Comparison of ENCODE assay signal across 1 cellular context in the genomic region with DNA sequence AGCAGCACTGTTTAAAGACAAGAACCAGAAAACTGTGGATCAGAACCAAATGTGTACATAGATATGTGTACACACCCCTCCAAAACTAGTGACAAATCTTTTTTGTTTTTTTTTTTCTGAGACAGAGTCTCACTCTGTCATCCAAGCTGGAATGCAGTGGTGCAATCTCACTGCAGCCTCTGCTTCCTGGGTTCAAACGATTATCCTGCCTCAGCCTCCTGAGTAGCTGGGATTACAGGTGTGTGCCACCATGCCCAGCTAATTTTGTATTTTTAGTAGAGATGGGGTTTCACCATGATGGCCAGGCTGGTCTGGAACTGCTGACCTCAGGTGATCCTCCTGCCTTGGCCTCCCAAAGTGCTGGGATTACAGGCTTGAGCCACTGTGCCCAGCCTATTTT.
TF ChIP-seq lines count a peak whose summit lies in the region.

No MANE protein-coding gene starts in this region.

TF ChIP-seq in HepG2, 621 proteins besides CTCF, POLR2A, EP300 and RAD21:
- TF ChIP-seq KDM1A (CRISPR knock-in tag; IDR thresholded peaks at IDR 0.05) (peak; percentile 54; the same call in 1 of the 2 replicates), CEBPG (CRISPR knock-in tag; IDR thresholded peaks at IDR 0.05) (peak; percentile 43), ZNF460 (CRISPR knock-in tag; IDR thresholded peaks at IDR 0.05; ENCODE audit: borderline replicate concordance) (peak; percentile 88), ZMYM3 (CRISPR knock-in tag; IDR thresholded peaks at IDR 0.05) (peak; percentile 41; the same call in 1 of the 2 replicates), TEAD3 (CRISPR knock-in tag; optimal IDR thresholded peaks at IDR 0.05; ENCODE audit: borderline replicate concordance) (peak; percentile 67), FOXA3 (CRISPR knock-in tag; IDR thresholded peaks at IDR 0.05) (0 out of 2 replicates have a peak, but pooled peaks have one; percentile 9), ETV5 (CRISPR knock-in tag; IDR thresholded peaks at IDR 0.05; ENCODE audit: borderline replicate concordance) (0 out of 2 replicates have a peak, but pooled peaks have one; percentile 26)
- TF ChIP-seq, protein P1, sequence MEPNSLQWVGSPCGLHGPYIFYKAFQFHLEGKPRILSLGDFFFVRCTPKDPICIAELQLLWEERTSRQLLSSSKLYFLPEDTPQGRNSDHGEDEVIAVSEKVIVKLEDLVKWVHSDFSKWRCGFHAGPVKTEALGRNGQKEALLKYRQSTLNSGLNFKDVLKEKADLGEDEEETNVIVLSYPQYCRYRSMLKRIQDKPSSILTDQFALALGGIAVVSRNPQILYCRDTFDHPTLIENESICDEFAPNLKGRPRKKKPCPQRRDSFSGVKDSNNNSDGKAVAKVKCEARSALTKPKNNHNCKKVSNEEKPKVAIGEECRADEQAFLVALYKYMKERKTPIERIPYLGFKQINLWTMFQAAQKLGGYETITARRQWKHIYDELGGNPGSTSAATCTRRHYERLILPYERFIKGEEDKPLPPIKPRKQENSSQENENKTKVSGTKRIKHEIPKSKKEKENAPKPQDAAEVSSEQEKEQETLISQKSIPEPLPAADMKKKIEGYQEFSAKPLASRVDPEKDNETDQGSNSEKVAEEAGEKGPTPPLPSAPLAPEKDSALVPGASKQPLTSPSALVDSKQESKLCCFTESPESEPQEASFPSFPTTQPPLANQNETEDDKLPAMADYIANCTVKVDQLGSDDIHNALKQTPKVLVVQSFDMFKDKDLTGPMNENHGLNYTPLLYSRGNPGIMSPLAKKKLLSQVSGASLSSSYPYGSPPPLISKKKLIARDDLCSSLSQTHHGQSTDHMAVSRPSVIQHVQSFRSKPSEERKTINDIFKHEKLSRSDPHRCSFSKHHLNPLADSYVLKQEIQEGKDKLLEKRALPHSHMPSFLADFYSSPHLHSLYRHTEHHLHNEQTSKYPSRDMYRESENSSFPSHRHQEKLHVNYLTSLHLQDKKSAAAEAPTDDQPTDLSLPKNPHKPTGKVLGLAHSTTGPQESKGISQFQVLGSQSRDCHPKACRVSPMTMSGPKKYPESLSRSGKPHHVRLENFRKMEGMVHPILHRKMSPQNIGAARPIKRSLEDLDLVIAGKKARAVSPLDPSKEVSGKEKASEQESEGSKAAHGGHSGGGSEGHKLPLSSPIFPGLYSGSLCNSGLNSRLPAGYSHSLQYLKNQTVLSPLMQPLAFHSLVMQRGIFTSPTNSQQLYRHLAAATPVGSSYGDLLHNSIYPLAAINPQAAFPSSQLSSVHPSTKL (CRISPR knock-in tag; IDR thresholded peaks at IDR 0.05) = 0 out of 2 replicates have a peak, but pooled peaks have one; percentile 15
- TF ChIP-seq, protein P2, sequence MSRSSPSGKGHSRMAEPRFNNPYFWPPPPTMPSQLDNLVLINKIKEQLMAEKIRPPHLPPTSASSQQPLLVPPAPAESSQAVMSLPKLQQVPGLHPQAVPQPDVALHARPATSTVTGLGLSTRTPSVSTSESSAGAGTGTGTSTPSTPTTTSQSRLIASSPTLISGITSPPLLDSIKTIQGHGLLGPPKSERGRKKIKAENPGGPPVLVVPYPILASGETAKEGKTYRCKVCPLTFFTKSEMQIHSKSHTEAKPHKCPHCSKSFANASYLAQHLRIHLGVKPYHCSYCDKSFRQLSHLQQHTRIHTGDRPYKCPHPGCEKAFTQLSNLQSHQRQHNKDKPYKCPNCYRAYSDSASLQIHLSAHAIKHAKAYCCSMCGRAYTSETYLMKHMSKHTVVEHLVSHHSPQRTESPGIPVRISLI (CRISPR knock-in tag; IDR thresholded peaks at IDR 0.05; ENCODE audit: borderline replicate concordance) = peak; percentile 29; the same call in 1 of the 2 replicates
- TF ChIP-seq, protein P3, sequence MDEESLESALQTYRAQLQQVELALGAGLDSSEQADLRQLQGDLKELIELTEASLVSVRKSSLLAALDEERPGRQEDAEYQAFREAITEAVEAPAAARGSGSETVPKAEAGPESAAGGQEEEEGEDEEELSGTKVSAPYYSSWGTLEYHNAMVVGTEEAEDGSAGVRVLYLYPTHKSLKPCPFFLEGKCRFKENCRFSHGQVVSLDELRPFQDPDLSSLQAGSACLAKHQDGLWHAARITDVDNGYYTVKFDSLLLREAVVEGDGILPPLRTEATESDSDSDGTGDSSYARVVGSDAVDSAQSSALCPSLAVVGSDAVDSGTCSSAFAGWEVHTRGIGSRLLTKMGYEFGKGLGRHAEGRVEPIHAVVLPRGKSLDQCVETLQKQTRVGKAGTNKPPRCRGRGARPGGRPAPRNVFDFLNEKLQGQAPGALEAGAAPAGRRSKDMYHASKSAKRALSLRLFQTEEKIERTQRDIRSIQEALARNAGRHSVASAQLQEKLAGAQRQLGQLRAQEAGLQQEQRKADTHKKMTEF (CRISPR knock-in tag; IDR thresholded peaks at IDR 0.05) = 0 out of 2 replicates have a peak, but pooled peaks have one; percentile 25
- TF ChIP-seq, protein P4, sequence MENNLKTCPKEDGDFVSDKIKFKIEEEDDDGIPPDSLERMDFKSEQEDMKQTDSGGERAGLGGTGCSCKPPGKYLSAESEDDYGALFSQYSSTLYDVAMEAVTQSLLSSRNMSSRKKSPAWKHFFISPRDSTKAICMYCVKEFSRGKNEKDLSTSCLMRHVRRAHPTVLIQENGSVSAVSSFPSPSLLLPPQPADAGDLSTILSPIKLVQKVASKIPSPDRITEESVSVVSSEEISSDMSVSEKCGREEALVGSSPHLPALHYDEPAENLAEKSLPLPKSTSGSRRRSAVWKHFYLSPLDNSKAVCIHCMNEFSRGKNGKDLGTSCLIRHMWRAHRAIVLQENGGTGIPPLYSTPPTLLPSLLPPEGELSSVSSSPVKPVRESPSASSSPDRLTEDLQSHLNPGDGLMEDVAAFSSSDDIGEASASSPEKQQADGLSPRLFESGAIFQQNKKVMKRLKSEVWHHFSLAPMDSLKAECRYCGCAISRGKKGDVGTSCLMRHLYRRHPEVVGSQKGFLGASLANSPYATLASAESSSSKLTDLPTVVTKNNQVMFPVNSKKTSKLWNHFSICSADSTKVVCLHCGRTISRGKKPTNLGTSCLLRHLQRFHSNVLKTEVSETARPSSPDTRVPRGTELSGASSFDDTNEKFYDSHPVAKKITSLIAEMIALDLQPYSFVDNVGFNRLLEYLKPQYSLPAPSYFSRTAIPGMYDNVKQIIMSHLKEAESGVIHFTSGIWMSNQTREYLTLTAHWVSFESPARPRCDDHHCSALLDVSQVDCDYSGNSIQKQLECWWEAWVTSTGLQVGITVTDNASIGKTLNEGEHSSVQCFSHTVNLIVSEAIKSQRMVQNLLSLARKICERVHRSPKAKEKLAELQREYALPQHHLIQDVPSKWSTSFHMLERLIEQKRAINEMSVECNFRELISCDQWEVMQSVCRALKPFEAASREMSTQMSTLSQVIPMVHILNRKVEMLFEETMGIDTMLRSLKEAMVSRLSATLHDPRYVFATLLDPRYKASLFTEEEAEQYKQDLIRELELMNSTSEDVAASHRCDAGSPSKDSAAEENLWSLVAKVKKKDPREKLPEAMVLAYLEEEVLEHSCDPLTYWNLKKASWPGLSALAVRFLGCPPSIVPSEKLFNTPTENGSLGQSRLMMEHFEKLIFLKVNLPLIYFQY (CRISPR knock-in tag; IDR thresholded peaks at IDR 0.05; ENCODE audit: borderline replicate concordance) = 0 out of 2 replicates have a peak, but pooled peaks have one; percentile 24
- TF ChIP-seq, protein P5, sequence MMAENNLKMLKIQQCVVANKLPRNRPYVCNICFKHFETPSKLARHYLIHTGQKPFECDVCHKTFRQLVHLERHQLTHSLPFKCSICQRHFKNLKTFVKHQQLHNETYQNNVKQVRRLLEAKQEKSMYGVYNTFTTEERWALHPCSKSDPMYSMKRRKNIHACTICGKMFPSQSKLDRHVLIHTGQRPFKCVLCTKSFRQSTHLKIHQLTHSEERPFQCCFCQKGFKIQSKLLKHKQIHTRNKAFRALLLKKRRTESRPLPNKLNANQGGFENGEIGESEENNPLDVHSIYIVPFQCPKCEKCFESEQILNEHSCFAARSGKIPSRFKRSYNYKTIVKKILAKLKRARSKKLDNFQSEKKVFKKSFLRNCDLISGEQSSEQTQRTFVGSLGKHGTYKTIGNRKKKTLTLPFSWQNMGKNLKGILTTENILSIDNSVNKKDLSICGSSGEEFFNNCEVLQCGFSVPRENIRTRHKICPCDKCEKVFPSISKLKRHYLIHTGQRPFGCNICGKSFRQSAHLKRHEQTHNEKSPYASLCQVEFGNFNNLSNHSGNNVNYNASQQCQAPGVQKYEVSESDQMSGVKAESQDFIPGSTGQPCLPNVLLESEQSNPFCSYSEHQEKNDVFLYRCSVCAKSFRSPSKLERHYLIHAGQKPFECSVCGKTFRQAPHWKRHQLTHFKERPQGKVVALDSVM (CRISPR knock-in tag; IDR thresholded peaks at IDR 0.05) = peak; percentile 56
